ENCODE assay signal across 1 cellular context in genomic region chr1:43322506-43322905, GRCh38.
TF ChIP-seq lines count a peak whose summit lies in the region.

No MANE protein-coding gene starts in this region.

TF ChIP-seq in IMR-90, 13 proteins besides CTCF, POLR2A, EP300 and RAD21 (continued from another document):
- TF ChIP-seq ELK1 (IDR thresholded peaks at IDR 0.05; ENCODE audit: borderline replicate concordance, low read depth, low read length) (no peak), FOS (IDR thresholded peaks at IDR 0.05; ENCODE audit: low read depth, low read length) (no peak), RFX5 (IDR thresholded peaks at IDR 0.05; ENCODE audit: low read depth, low read length) (no peak), CHD1 (IDR thresholded peaks at IDR 0.05; ENCODE audit: low read depth, low read length) (no peak)
